19 cellular contexts compared by ENCODE assay signal in the genomic region with DNA sequence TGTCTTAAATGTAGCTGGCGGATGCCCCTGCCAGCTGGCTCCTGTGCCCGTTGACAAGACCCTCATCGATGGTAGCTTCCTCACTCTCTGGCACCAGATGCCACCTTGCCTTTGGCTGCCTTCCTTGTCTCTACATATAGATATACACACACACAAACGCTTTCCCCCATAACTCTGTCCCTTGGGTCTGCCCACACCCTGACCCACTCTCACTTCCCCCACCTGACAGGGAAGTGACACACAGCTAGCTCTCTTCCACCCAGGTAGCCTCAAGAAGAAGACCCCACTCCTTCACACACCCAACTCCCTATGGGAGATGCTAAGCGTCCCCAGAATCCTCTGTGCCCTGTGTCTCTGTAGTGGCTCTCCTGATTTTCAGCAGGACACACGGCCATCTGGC. TPM values are rescaled to one million over a fixed set of nuclear protein-coding genes. Genes with fewer than 3 reads are reported as not detected.
A peak's percentile ranks its signal among the peaks of the same experiment; 100 is the strongest.
DNase-seq lines count a peak whose midpoint lies in the region; ATAC-seq, FAIRE-seq and TF ChIP-seq lines count a peak whose summit lies in the region.
"Had no signal": no experiment of that assay in that cellular context is flagged by ENCODE, and none has a peak within 500 bp of the region (broad histone marks: within the 10 kb centered on the region; RNA-seq: fewer than 3 reads in every experiment).

No MANE protein-coding gene starts in this region.

- no peak overlapping the region for H2BK20ac ChIP-seq in H9 (ENCODE audit: low read depth, low read length, poor library complexity, severe bottlenecking)

- H3K9me3 ChIP-seq in H9 (ENCODE audit: control insufficient read depth, low read depth, low read length) (no peaks in the 10 kb centered on the region), GM12878 (replicated peaks; ENCODE audit: control insufficient read depth, insufficient read depth, low read length) (no peaks in the 10 kb centered on the region)
- H3K9me3 ChIP-seq: BE2C had no signal

- H3K27me3 Mint-ChIP-seq in H9 (ENCODE audit: low read depth) (no peaks in the 10 kb centered on the region), memory B cell (no peaks in the 10 kb centered on the region)
- no peaks in the 10 kb centered on the region for H3K27me3 Mint-ChIP-seq in stimulated activated memory B cell treated with anti-CD40 and anti-IgM and Interleukin-4, amounts not matched to agents 10 μg/mL and 1 μg/mL and 100 μg/mL, for 72 hours

- H2BK12ac ChIP-seq in H9 (ENCODE audit: insufficient read length, low read depth, low read length), result no peak overlapping the region

- no peaks in the 10 kb centered on the region for H3K79me1 ChIP-seq in H9 (ENCODE audit: insufficient read depth, low read depth, low read length, poor library complexity, severe bottlenecking)

- SMC1A ChIA-PET in GM12878 (lab: Charles Lee; ENCODE audit: uncharacterized antibody, unreplicated experiment), result no interaction called here

- H3K9me3 Mint-ChIP-seq in H9 (no peaks in the 10 kb centered on the region), memory B cell (no peaks in the 10 kb centered on the region)
- no peaks in the 10 kb centered on the region for H3K9me3 Mint-ChIP-seq in stimulated activated memory B cell treated with anti-CD40 and anti-IgM and Interleukin-4, amounts not matched to agents 10 μg/mL and 1 μg/mL and 100 μg/mL, for 72 hours
- H3K9me3 Mint-ChIP-seq: CD4-positive, alpha-beta memory T cell had no signal

- H3K18ac ChIP-seq in H9 (ENCODE audit: insufficient read length, low read depth, low read length), result no peak overlapping the region

- no TSS peak for BruUV-seq in GM12878 (replicated peaks; lab: Mats Ljungman, UMichigan)

- TF ChIP-seq EP300 in GM12878 (IDR thresholded peaks at IDR 0.05; ENCODE audit: borderline replicate concordance in 1 of 2, control insufficient read depth in 1 of 2, low read depth in 2 of 2, low read length in 2 of 2), result no peak

- H3K9ac ChIP-seq in H9 (ENCODE audit: extremely low read depth, insufficient read length, low read length), result no peak overlapping the region
- no peak overlapping the region for H3K9ac ChIP-seq in GM12878 (ENCODE audit: control insufficient read depth, insufficient read depth, low read length)

- H3K4me3 ChIP-seq in GM12878, result no peak overlapping the region

- H3K4me1 Mint-ChIP-seq in H9 (no peaks in the 10 kb centered on the region), memory B cell (peaks cover 9% of the 10 kb centered on the region)
- H3K4me1 Mint-ChIP-seq in stimulated activated memory B cell treated with anti-CD40 and anti-IgM and Interleukin-4, amounts not matched to agents 10 μg/mL and 1 μg/mL and 100 μg/mL, for 72 hours, result peaks cover 8% of the 10 kb centered on the region
- H3K4me1 Mint-ChIP-seq: CD4-positive, alpha-beta memory T cell had no signal

- no peak for FAIRE-seq in GM12878 (lab: Jason Lieb, UNC)
- FAIRE-seq: A204.1, H1, HepG2, HTR-8/SVneo had no signal

- no peak overlapping the region for H3K56ac ChIP-seq in H9 (ENCODE audit: insufficient read length, low read depth, low read length)

- TF ChIP-seq POLR2A in GM12878 (IDR thresholded peaks at IDR 0.05; ENCODE audit: low read depth, low read length), result no peak

- H3K27ac ChIP-seq in H9 (ENCODE audit: insufficient read length, low read depth, low read length) (no peak overlapping the region), GM12878 (ENCODE audit: control insufficient read depth, insufficient read depth) (no peak overlapping the region)
- H3K27ac ChIP-seq: C4-2B had no signal

- in situ Hi-C loops in GM12878 (cut with MboI), result loop anchor here (5.0 kb wide), 1 partner anchor 49 kb away; the partner anchor contains the start of gene GAST

- H4K20me1 ChIP-seq in H9 (ENCODE audit: control insufficient read depth, insufficient read depth, insufficient read length) (no peaks in the 10 kb centered on the region), GM12878 (ENCODE audit: control insufficient read depth, insufficient read depth) (no peaks in the 10 kb centered on the region)

- DNase-seq in H9 (no peak), GM12878 (ENCODE audit: low read depth, low spot score) (no peak), memory B cell (ENCODE audit: low spot score in 2 of 2) (no peak), NCI-H1436 (lab: John Stamatoyannopoulos, UW) (no peak), NCI-H2227 (lab: John Stamatoyannopoulos, UW; ENCODE audit: unreplicated experiment) (no peak)
- no peak for DNase-seq in activated CD8-positive, alpha-beta memory T cell treated with anti-CD3 and anti-CD28 coated beads for 24 hours
- DNase-seq in activated naive CD4-positive, alpha-beta T cell (lab: John Stamatoyannopoulos, UW), result no peak
- DNase-seq: BE2C; CD4-positive, alpha-beta memory T cell; COR-L47; DND-41; GDM1 had no signal

- no peak overlapping the region for H3T11ph ChIP-seq in H9 (ENCODE audit: low read length)

- TF ChIP-seq RAD21 in GM12878 (IDR thresholded peaks at IDR 0.05; ENCODE audit: insufficient read depth, low read depth, low read length), result no peak

- no CpG with 5 or more reads among the region's 6 CpGs for WGBS in H9 (ENCODE audit: extremely low coverage, insufficient read length, low lambda C conversion rate)
- WGBS in GM12878 (ENCODE audit: insufficient coverage, insufficient replicate concordance, low lambda C conversion rate, missing lambda C conversion rate), result 13% methylated on average over 6 of the region's 6 CpGs

- H2BK15ac ChIP-seq in H9 (ENCODE audit: low read depth, low read length), result no peak overlapping the region

- H2AK5ac ChIP-seq in H9 (ENCODE audit: insufficient read length, low read length), result no peak overlapping the region

- RAD21 ChIA-PET in GM12878 (lab: Charles Lee; ENCODE audit: unreplicated experiment), result no interaction called here

- H3K79me2 ChIP-seq in H9 (ENCODE audit: insufficient read depth, low read length) (no peaks in the 10 kb centered on the region), GM12878 (ENCODE audit: control insufficient read depth, insufficient read depth, low read length) (no peaks in the 10 kb centered on the region)

- no peaks in the 10 kb centered on the region for H3K4me1 ChIP-seq in H9 (ENCODE audit: insufficient read depth, low read length)
- H3K4me1 ChIP-seq in GM12878 (ENCODE audit: control insufficient read depth, insufficient read depth, low read length), result no peaks in the 10 kb centered on the region
- H3K4me1 ChIP-seq: BE2C had no signal

- no peaks in the 10 kb centered on the region for H3K27me3 ChIP-seq in H9 (ENCODE audit: insufficient read depth, low read length)
- H3K27me3 ChIP-seq in GM12878 (replicated peaks in 1 of 2; ENCODE audit: control insufficient read depth in 2 of 2, insufficient read depth in 2 of 2, low read length in 1 of 2), result no peaks in the 10 kb centered on the region
- H3K27me3 ChIP-seq: BE2C had no signal

- H3K27ac Mint-ChIP-seq in H9 (peak overlapping the region in 2 of 3 experiments; percentile 59 to 82; a peak in 3 of 7 replicates), memory B cell (peak overlapping the region; percentile 12)
- no peak overlapping the region for H3K27ac Mint-ChIP-seq in stimulated activated memory B cell treated with anti-CD40 and anti-IgM and Interleukin-4, amounts not matched to agents 10 μg/mL and 1 μg/mL and 100 μg/mL, for 72 hours
- H3K27ac Mint-ChIP-seq: CD4-positive, alpha-beta memory T cell had no signal

- TF ChIP-seq CTCF in H9 (conservative IDR thresholded peaks at IDR 0.05) (no peak), GM12878 (IDR thresholded peaks at IDR 0.05 in 2 of 3, conservative IDR thresholded peaks at IDR 0.05 in 1 of 3; ENCODE audit: control insufficient read depth in 2 of 3, extremely low read depth in 1 of 3, insufficient read depth in 1 of 3, low read depth in 3 of 3, low read length in 3 of 3) (no peak)

- H2BK120ac ChIP-seq in H9 (ENCODE audit: low read depth, low read length, poor library complexity, severe bottlenecking), result no peak overlapping the region

- H3K36me3 ChIP-seq in GM12878 (ENCODE audit: control insufficient read depth in 2 of 2, insufficient read depth in 2 of 2, low read length in 1 of 2), result peaks cover 0 to 11% of the 10 kb centered on the region in 2 experiments; a peak in 2 of 4 replicates

- H4K91ac ChIP-seq in H9 (ENCODE audit: insufficient read length, low read depth, low read length), result no peak overlapping the region

- peak; percentile 27; the same call in 2 of the 3 replicates for ATAC-seq in GM12878
- no peak for ATAC-seq in memory B cell (ENCODE audit: low read depth)
- ATAC-seq in stimulated activated memory B cell treated with anti-CD40 and anti-IgM and Interleukin-4, amounts not matched to agents 10 μg/mL and 1 μg/mL and 100 μg/mL, for 72 hours, result peak; percentile 13
- ATAC-seq: HCT116, HepG2 had no signal

- POLR2A ChIA-PET in GM12878 (lab: Charles Lee), result interaction anchor here (0.5 kb wide), 1 partner anchor 171 kb away, joined by 4 read pairs; no protein-coding TSS in a partner anchor

- no peak overlapping the region for H3K4ac ChIP-seq in H9 (ENCODE audit: low read depth, low read length)

- no peak overlapping the region for H3K14ac ChIP-seq in H9 (ENCODE audit: insufficient read depth, low read length)

- no peak overlapping the region for H4K5ac ChIP-seq in H9 (ENCODE audit: insufficient read length, low read depth, low read length)

- CTCF ChIA-PET in GM12878 (lab: Yijun Ruan, JAX), result interaction anchor here (0.9 kb wide), 1 partner anchor 181 kb away, joined by 6 read pairs; no protein-coding TSS in a partner anchor

- H3K4me3 Mint-ChIP-seq in H9 (no peak overlapping the region), memory B cell (no peak overlapping the region)
- H3K4me3 Mint-ChIP-seq in stimulated activated memory B cell treated with anti-CD40 and anti-IgM and Interleukin-4, amounts not matched to agents 10 μg/mL and 1 μg/mL and 100 μg/mL, for 72 hours, result no peak overlapping the region
- H3K4me3 Mint-ChIP-seq: CD4-positive, alpha-beta memory T cell had no signal

- no peak overlapping the region for H4K8ac ChIP-seq in H9 (replicated peaks; ENCODE audit: insufficient read length, low read depth, low read length)

- H3K4me2 ChIP-seq in H9 (ENCODE audit: insufficient read depth, insufficient read length, low read length), result no peak overlapping the region
- no peak overlapping the region for H3K4me2 ChIP-seq in GM12878 (ENCODE audit: control insufficient read depth, insufficient read depth)

- H3K36me3 Mint-ChIP-seq in H9 (ENCODE audit: insufficient read depth in 1 of 3, low read depth in 3 of 3) (peaks cover 62 to 91% (median 84%) of the 10 kb centered on the region in 3 experiments), memory B cell (peaks cover 4% of the 10 kb centered on the region)
- peaks cover 5% of the 10 kb centered on the region for H3K36me3 Mint-ChIP-seq in stimulated activated memory B cell treated with anti-CD40 and anti-IgM and Interleukin-4, amounts not matched to agents 10 μg/mL and 1 μg/mL and 100 μg/mL, for 72 hours
- H3K36me3 Mint-ChIP-seq: CD4-positive, alpha-beta memory T cell had no signal

- H3K23ac ChIP-seq in H9 (ENCODE audit: insufficient read length, low read depth, low read length), result no peak overlapping the region

- H2AFZ ChIP-seq in H9 (ENCODE audit: low read length) (no peak overlapping the region), GM12878 (ENCODE audit: control insufficient read depth, low read depth, low read length) (no peak overlapping the region)

- intact Hi-C loops in GM12878 (cut with micrococcal nuclease; ENCODE audit: unreplicated experiment), result no loop called here

- no peak overlapping the region for H2BK5ac ChIP-seq in H9 (ENCODE audit: insufficient read length, low read length)

- H3K23me2 ChIP-seq in H9 (ENCODE audit: insufficient read length, low read depth, low read length, poor library complexity, severe bottlenecking), result no peaks in the 10 kb centered on the region

RNA-seq across cellular contexts. Expression of gene JUP, which starts 25.6 kb away (rescaled TPM):
- total RNA-seq in H9 (2021) (87.9 and 90.1 TPM in 2 replicates), GM12878 (2014; rRNA removed) (17.9 and 25.5 TPM in 2 replicates), GM12878 (2014; rRNA removed; fragmentation: Illumina TruSeq; extraction: Trizol) (5.3 and 7.3 TPM in 2 replicates), GM12878 (2021) (31.7 and 36.3 TPM in 2 replicates)
- total RNA-seq in GM12878 (2013; cell fraction: nucleolus; rRNA removed), result 55.8 and 58.1 TPM in 2 replicates
- polyA plus RNA-seq in GM12878 (2011; ENCODE audit: low read depth), result 6.3 TPM
- polyA plus RNA-seq in GM12878 (2011; rRNA removed) (5.3 and 34.0 TPM in 2 replicates), GM12878 (2014; fragmentation: Illumina TruSeq; extraction: Trizol) (3.8 and 11.4 TPM in 2 replicates), GM12878 (2014; fragmentation: Nextera tagmentation; extraction: Ambion mirVana) (1 to 10 TPM; 1.5 to 2.9 TPM), GM12878 (2014; rRNA removed) (14.5 and 20.4 TPM in 2 replicates), GM12878 (2016; fragmentation: Nextera tagmentation; extraction: Ambion mirVana) (10 to 100 TPM; 10.9 to 11.8 TPM)
- polyA plus RNA-seq in GM12878 (2011; cell fraction: cytosol; rRNA removed), result 36.7 and 43.0 TPM in 2 replicates
- 36.4 and 67.7 TPM in 2 replicates for polyA plus RNA-seq in GM12878 (2011; cell fraction: nucleus; rRNA removed)
- polyA plus RNA-seq in GM12878 (2012), result 15.9 and 17.4 TPM in 2 replicates
- polyA minus RNA-seq in GM12878 (2011; rRNA and poly(A)+ RNA removed), result 31.9 and 39.4 TPM in 2 replicates
- 33.7 and 37.0 TPM in 2 replicates for polyA minus RNA-seq in GM12878 (2011; cell fraction: cytosol; rRNA and poly(A)+ RNA removed)
- polyA minus RNA-seq in GM12878 (2011; cell fraction: nucleus; rRNA and poly(A)+ RNA removed), result 17.8 and 23.9 TPM in 2 replicates

RNA-seq across cellular contexts. Expression of gene HAP1, which starts 26.4 kb away (rescaled TPM):
- total RNA-seq in H9 (2021), result 2.2 and 2.5 TPM in 2 replicates
- not detected in 2 replicates for total RNA-seq in GM12878 (2013; cell fraction: nucleolus; rRNA removed)
- total RNA-seq in GM12878 (2014; rRNA removed), result not detected in 2 replicates
- total RNA-seq in GM12878 (2014; rRNA removed; fragmentation: Illumina TruSeq; extraction: Trizol), result not detected in 2 replicates
- not detected in 2 replicates for total RNA-seq in GM12878 (2021)
- polyA plus RNA-seq in GM12878 (2011; ENCODE audit: low read depth), result not detected
- polyA plus RNA-seq in GM12878 (2011; rRNA removed), result not detected in 2 replicates
- not detected in 2 replicates for polyA plus RNA-seq in GM12878 (2011; cell fraction: cytosol; rRNA removed)
- 0.03 and 0.04 TPM in 2 replicates for polyA plus RNA-seq in GM12878 (2011; cell fraction: nucleus; rRNA removed)
- 0.11 TPM in 1 of 2 replicates, not detected in the other for polyA plus RNA-seq in GM12878 (2012)
- polyA plus RNA-seq in GM12878 (2014; fragmentation: Illumina TruSeq; extraction: Trizol), result not detected in 2 replicates
- polyA plus RNA-seq in GM12878 (2014; fragmentation: Nextera tagmentation; extraction: Ambion mirVana), result not detected
- not detected in 2 replicates for polyA plus RNA-seq in GM12878 (2014; rRNA removed)
- not detected for polyA plus RNA-seq in GM12878 (2016; fragmentation: Nextera tagmentation; extraction: Ambion mirVana)
- polyA minus RNA-seq in GM12878 (2011; rRNA and poly(A)+ RNA removed), result 0.07 TPM in 1 of 2 replicates, not detected in the other
- polyA minus RNA-seq in GM12878 (2011; cell fraction: cytosol; rRNA and poly(A)+ RNA removed), result not detected in 2 replicates
- not detected in 2 replicates for polyA minus RNA-seq in GM12878 (2011; cell fraction: nucleus; rRNA and poly(A)+ RNA removed)
- polyA plus RNA-seq: CD4-positive, alpha-beta memory T cell had no signal

RNA-seq across cellular contexts. Expression of gene GAST, which starts 48.7 kb away (rescaled TPM):
- total RNA-seq in H9 (2021) (not detected in 2 replicates), GM12878 (2014; rRNA removed) (not detected in 2 replicates), GM12878 (2014; rRNA removed; fragmentation: Illumina TruSeq; extraction: Trizol) (not detected in 2 replicates), GM12878 (2021) (not detected in 2 replicates)
- total RNA-seq in GM12878 (2013; cell fraction: nucleolus; rRNA removed), result not detected in 2 replicates
- polyA plus RNA-seq in GM12878 (2011; ENCODE audit: low read depth), result not detected
- polyA plus RNA-seq in GM12878 (2011; rRNA removed) (not detected in 2 replicates), GM12878 (2014; fragmentation: Illumina TruSeq; extraction: Trizol) (not detected in 2 replicates), GM12878 (2014; fragmentation: Nextera tagmentation; extraction: Ambion mirVana) (not detected), GM12878 (2014; rRNA removed) (not detected in 2 replicates), GM12878 (2016; fragmentation: Nextera tagmentation; extraction: Ambion mirVana) (not detected)
- not detected in 2 replicates for polyA plus RNA-seq in GM12878 (2011; cell fraction: cytosol; rRNA removed)
- not detected in 2 replicates for polyA plus RNA-seq in GM12878 (2011; cell fraction: nucleus; rRNA removed)
- polyA plus RNA-seq in GM12878 (2012), result not detected in 2 replicates
- not detected in 2 replicates for polyA minus RNA-seq in GM12878 (2011; rRNA and poly(A)+ RNA removed)
- polyA minus RNA-seq in GM12878 (2011; cell fraction: cytosol; rRNA and poly(A)+ RNA removed), result not detected in 2 replicates
- not detected in 2 replicates for polyA minus RNA-seq in GM12878 (2011; cell fraction: nucleus; rRNA and poly(A)+ RNA removed)
- total RNA-seq: CD4-positive, alpha-beta memory T cell; H1 had no signal
- polyA plus RNA-seq: CD4-positive, alpha-beta memory T cell; H1 had no signal

RNA-seq across cellular contexts. Expression of gene P3H4, which starts 50.9 kb away (rescaled TPM):
- 22.9 and 24.0 TPM in 2 replicates for total RNA-seq in H9 (2021)
- 3.0 and 4.0 TPM in 2 replicates for total RNA-seq in GM12878 (2013; cell fraction: nucleolus; rRNA removed)
- 0.85 and 1.9 TPM in 2 replicates for total RNA-seq in GM12878 (2014; rRNA removed)
- total RNA-seq in GM12878 (2014; rRNA removed; fragmentation: Illumina TruSeq; extraction: Trizol), result 0.46 and 0.54 TPM in 2 replicates
- 1.1 and 1.5 TPM in 2 replicates for total RNA-seq in GM12878 (2021)
- not detected for polyA plus RNA-seq in GM12878 (2011; ENCODE audit: low read depth)
- 0.29 and 0.64 TPM in 2 replicates for polyA plus RNA-seq in GM12878 (2011; rRNA removed)
- polyA plus RNA-seq in GM12878 (2011; cell fraction: cytosol; rRNA removed), result 0.84 and 1.3 TPM in 2 replicates
- polyA plus RNA-seq in GM12878 (2011; cell fraction: nucleus; rRNA removed), result 0.89 and 1.3 TPM in 2 replicates
- 0.35 and 0.39 TPM in 2 replicates for polyA plus RNA-seq in GM12878 (2012)
- polyA plus RNA-seq in GM12878 (2014; fragmentation: Illumina TruSeq; extraction: Trizol), result 0.32 TPM in 1 of 2 replicates, not detected in the other
- under 1 TPM in 1 of 2 experiments, not detected in 1; 0.37 TPM for polyA plus RNA-seq in GM12878 (2014; fragmentation: Nextera tagmentation; extraction: Ambion mirVana)
- 0.55 and 1.2 TPM in 2 replicates for polyA plus RNA-seq in GM12878 (2014; rRNA removed)
- 1 to 10 TPM in 1 of 2 experiments, under 1 TPM in 1; 0.81 to 1.0 TPM for polyA plus RNA-seq in GM12878 (2016; fragmentation: Nextera tagmentation; extraction: Ambion mirVana)
- polyA minus RNA-seq in GM12878 (2011; rRNA and poly(A)+ RNA removed), result 0.59 and 1.5 TPM in 2 replicates
- polyA minus RNA-seq in GM12878 (2011; cell fraction: cytosol; rRNA and poly(A)+ RNA removed), result 1.8 and 2.0 TPM in 2 replicates
- polyA minus RNA-seq in GM12878 (2011; cell fraction: nucleus; rRNA and poly(A)+ RNA removed), result 0.73 and 2.3 TPM in 2 replicates

RNA-seq across cellular contexts. Expression of gene FKBP10, which starts 51.9 kb away (rescaled TPM):
- total RNA-seq in H9 (2021) (166 TPM in 2 replicates), GM12878 (2014; rRNA removed) (1.8 and 2.1 TPM in 2 replicates), GM12878 (2014; rRNA removed; fragmentation: Illumina TruSeq; extraction: Trizol) (1.5 and 1.6 TPM in 2 replicates), GM12878 (2021) (3.8 and 4.2 TPM in 2 replicates)
- 7.9 and 9.6 TPM in 2 replicates for total RNA-seq in GM12878 (2013; cell fraction: nucleolus; rRNA removed)
- 0.25 TPM for polyA plus RNA-seq in GM12878 (2011; ENCODE audit: low read depth)
- polyA plus RNA-seq in GM12878 (2011; rRNA removed) (1.6 and 2.9 TPM in 2 replicates), GM12878 (2014; fragmentation: Illumina TruSeq; extraction: Trizol) (2.6 and 3.4 TPM in 2 replicates), GM12878 (2014; fragmentation: Nextera tagmentation; extraction: Ambion mirVana) (under 1 TPM; 0.02 to 0.08 TPM), GM12878 (2014; rRNA removed) (4.7 and 5.2 TPM in 2 replicates), GM12878 (2016; fragmentation: Nextera tagmentation; extraction: Ambion mirVana) (under 1 TPM; 0.18 to 0.71 TPM)
- polyA plus RNA-seq in GM12878 (2011; cell fraction: cytosol; rRNA removed), result 3.6 and 4.6 TPM in 2 replicates
- 19.5 and 31.0 TPM in 2 replicates for polyA plus RNA-seq in GM12878 (2011; cell fraction: nucleus; rRNA removed)
- polyA plus RNA-seq in GM12878 (2012), result 1.5 and 1.8 TPM in 2 replicates
- 1.0 and 1.9 TPM in 2 replicates for polyA minus RNA-seq in GM12878 (2011; rRNA and poly(A)+ RNA removed)
- 2.7 and 2.8 TPM in 2 replicates for polyA minus RNA-seq in GM12878 (2011; cell fraction: cytosol; rRNA and poly(A)+ RNA removed)
- polyA minus RNA-seq in GM12878 (2011; cell fraction: nucleus; rRNA and poly(A)+ RNA removed), result 3.4 and 5.0 TPM in 2 replicates
- total RNA-seq: CD4-positive, alpha-beta memory T cell had no signal
- polyA plus RNA-seq: CD4-positive, alpha-beta memory T cell had no signal
